In genomic region chr3:123070471-123070870, GRCh38 we compare ENCODE assay signal across 2 cellular contexts.
TF ChIP-seq lines count a peak whose summit lies in the region.

No MANE protein-coding gene starts in this region.

TF ChIP-seq in GM23338, 12 proteins besides CTCF, POLR2A, EP300 and RAD21:
- TF ChIP-seq JUNB (IDR thresholded peaks at IDR 0.05; ENCODE audit: unreplicated experiment) (no peak), ZNF462 (CRISPR knock-in tag; IDR thresholded peaks at IDR 0.05) (no peak), ZNF114 (CRISPR knock-in tag; IDR thresholded peaks at IDR 0.05) (no peak), EZH2 (IDR thresholded peaks at IDR 0.05; ENCODE audit: low read depth, unreplicated experiment) (no peak), POLR2AphosphoS5 (IDR thresholded peaks at IDR 0.05; ENCODE audit: low read depth) (no peak), NANOG (IDR thresholded peaks at IDR 0.05; ENCODE audit: borderline replicate concordance) (no peak), ZNF331 (CRISPR knock-in tag; IDR thresholded peaks at IDR 0.05; ENCODE audit: low read depth) (no peak), EZH2phosphoT487 (IDR thresholded peaks at IDR 0.05; ENCODE audit: unreplicated experiment) (no peak), STAT1 (IDR thresholded peaks at IDR 0.05; ENCODE audit: unreplicated experiment) (no peak), CREB1 (CRISPR knock-in tag; IDR thresholded peaks at IDR 0.05; ENCODE audit: low read depth) (no peak)
- TF ChIP-seq, protein P1, sequence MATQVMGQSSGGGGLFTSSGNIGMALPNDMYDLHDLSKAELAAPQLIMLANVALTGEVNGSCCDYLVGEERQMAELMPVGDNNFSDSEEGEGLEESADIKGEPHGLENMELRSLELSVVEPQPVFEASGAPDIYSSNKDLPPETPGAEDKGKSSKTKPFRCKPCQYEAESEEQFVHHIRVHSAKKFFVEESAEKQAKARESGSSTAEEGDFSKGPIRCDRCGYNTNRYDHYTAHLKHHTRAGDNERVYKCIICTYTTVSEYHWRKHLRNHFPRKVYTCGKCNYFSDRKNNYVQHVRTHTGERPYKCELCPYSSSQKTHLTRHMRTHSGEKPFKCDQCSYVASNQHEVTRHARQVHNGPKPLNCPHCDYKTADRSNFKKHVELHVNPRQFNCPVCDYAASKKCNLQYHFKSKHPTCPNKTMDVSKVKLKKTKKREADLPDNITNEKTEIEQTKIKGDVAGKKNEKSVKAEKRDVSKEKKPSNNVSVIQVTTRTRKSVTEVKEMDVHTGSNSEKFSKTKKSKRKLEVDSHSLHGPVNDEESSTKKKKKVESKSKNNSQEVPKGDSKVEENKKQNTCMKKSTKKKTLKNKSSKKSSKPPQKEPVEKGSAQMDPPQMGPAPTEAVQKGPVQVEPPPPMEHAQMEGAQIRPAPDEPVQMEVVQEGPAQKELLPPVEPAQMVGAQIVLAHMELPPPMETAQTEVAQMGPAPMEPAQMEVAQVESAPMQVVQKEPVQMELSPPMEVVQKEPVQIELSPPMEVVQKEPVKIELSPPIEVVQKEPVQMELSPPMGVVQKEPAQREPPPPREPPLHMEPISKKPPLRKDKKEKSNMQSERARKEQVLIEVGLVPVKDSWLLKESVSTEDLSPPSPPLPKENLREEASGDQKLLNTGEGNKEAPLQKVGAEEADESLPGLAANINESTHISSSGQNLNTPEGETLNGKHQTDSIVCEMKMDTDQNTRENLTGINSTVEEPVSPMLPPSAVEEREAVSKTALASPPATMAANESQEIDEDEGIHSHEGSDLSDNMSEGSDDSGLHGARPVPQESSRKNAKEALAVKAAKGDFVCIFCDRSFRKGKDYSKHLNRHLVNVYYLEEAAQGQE (IDR thresholded peaks at IDR 0.05; ENCODE audit: unreplicated experiment), result no peak
- TF ChIP-seq, protein P2, sequence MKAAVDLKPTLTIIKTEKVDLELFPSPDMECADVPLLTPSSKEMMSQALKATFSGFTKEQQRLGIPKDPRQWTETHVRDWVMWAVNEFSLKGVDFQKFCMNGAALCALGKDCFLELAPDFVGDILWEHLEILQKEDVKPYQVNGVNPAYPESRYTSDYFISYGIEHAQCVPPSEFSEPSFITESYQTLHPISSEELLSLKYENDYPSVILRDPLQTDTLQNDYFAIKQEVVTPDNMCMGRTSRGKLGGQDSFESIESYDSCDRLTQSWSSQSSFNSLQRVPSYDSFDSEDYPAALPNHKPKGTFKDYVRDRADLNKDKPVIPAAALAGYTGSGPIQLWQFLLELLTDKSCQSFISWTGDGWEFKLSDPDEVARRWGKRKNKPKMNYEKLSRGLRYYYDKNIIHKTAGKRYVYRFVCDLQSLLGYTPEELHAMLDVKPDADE (IDR thresholded peaks at IDR 0.05), result no peak

TF ChIP-seq in HepG2, 621 proteins besides CTCF, POLR2A, EP300 and RAD21:
- TF ChIP-seq ZBTB42 (CRISPR knock-in tag; IDR thresholded peaks at IDR 0.05), result no peak
